In the genomic region with DNA sequence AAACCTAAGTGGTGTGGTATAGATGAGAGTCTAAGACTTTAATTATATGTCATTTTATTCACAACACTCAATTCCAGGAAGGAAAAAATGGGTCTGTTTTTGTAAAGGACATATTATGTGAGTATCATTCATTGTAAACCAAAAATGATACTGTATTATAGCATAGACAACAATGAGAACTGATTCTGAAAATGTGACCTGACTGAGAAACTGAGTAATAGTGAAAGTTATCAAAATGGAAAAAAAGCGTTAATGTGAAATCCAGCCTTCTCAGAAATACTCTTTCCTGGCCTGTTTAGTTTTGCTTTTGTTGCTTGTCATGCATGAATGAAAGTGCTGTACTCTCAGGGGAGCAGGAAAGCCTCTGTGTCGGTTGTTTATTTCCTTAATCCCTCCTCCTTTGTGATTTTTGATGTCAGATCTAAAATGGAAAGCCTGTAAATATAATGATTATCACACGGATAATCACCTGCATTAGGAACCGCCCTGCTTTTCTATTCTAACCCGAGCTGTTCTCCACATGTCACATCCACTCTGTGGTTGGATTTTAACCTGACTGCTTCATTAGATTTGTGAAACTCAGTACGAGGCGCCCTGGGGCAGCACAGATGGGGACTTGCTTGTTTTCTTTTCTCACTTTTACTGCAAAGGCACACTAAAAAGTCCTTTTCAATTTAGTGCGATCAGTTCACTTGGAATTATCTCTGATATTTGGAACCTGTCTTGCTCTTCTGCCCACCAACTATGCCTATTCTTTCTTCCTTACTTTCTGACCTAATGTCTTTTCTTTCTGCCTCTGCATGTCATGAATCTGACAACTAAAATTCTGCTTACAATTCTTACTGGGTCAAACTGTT, we compare ENCODE assay signal across 8 cellular contexts.
DNase-seq lines count a peak whose midpoint lies in the region; ATAC-seq and TF ChIP-seq lines count a peak whose summit lies in the region.

No MANE protein-coding gene starts in this region.

- H3K27me3 Mint-ChIP-seq in stimulated activated naive B cell treated with anti-CD40 and anti-IgM and Interleukin-4, amounts not matched to agents 10 μg/mL and 1 μg/mL and 100 μg/mL, for 72 hours: no peaks in the 10 kb centered on the region

- H3K9me3 Mint-ChIP-seq in stimulated activated naive B cell treated with anti-CD40 and anti-IgM and Interleukin-4, amounts not matched to agents 10 μg/mL and 1 μg/mL and 100 μg/mL, for 72 hours: peaks cover 7 to 9% of the 10 kb centered on the region in 2 donors

- no peaks in the 10 kb centered on the region for H3K9me2 ChIP-seq in OCI-LY7 (ENCODE audit: insufficient read depth, low read length)

- peak; percentile 25 for DNase-seq in Ammon's horn (ENCODE audit: low spot score)
- peak; percentile 49 for DNase-seq in OCI-LY7 (ENCODE audit: low spot score)
- peak in 1 of 2 donors; percentile 60 for DNase-seq in ascending aorta (ENCODE audit: low spot score in 2 of 2)
- no peak for DNase-seq in lower lobe of right lung
- peak; percentile 41 for DNase-seq in stimulated activated naive B cell treated with anti-CD40 and anti-IgM and Interleukin-4, amounts not matched to agents 10 μg/mL and 1 μg/mL and 100 μg/mL, for 72 hours
- no peak for DNase-seq in OCI-M1 (lab: John Stamatoyannopoulos, UW)

- POLR2A ChIA-PET in OCI-LY7 (lab: Charles Lee): interaction anchor here (0.9 to 1.4 kb wide), 2 partner anchors 25 to 82 kb away, joined by 3 to 5 read pairs; no protein-coding TSS in a partner anchor

- peak overlapping the region; percentile 63 to 76 for H3K4me3 Mint-ChIP-seq in stimulated activated naive B cell treated with anti-CD40 and anti-IgM and Interleukin-4, amounts not matched to agents 10 μg/mL and 1 μg/mL and 100 μg/mL, for 72 hours

- ATAC-seq in GM19023 (IDR thresholded peaks at IDR 0.05; ENCODE audit: unreplicated experiment) (peak; percentile 71), HG03135 (IDR thresholded peaks at IDR 0.05; ENCODE audit: unreplicated experiment) (peak; percentile 58), lower lobe of right lung (peak in 1 of 2 donors; percentile 34)
- ATAC-seq in stimulated activated naive B cell treated with anti-CD40 and anti-IgM and Interleukin-4, amounts not matched to agents 10 μg/mL and 1 μg/mL and 100 μg/mL, for 72 hours (replicated peaks): peak; percentile 84 to 87

- H3K27me3 ChIP-seq in ascending aorta (no peaks in the 10 kb centered on the region), lower lobe of right lung (ENCODE audit: low read depth) (no peaks in the 10 kb centered on the region)

- H3K4me3 ChIP-seq in OCI-LY7 (ENCODE audit: low read depth, low read length, poor library complexity, severe bottlenecking) (peak overlapping the region; percentile 54), ascending aorta (peak overlapping the region; percentile 31 to 43), lower lobe of right lung (peak overlapping the region; percentile 7)

- H3K27ac Mint-ChIP-seq in stimulated activated naive B cell treated with anti-CD40 and anti-IgM and Interleukin-4, amounts not matched to agents 10 μg/mL and 1 μg/mL and 100 μg/mL, for 72 hours: peak overlapping the region; percentile 85

- peaks cover 18 to 28% of the 10 kb centered on the region in 2 donors for H3K36me3 Mint-ChIP-seq in stimulated activated naive B cell treated with anti-CD40 and anti-IgM and Interleukin-4, amounts not matched to agents 10 μg/mL and 1 μg/mL and 100 μg/mL, for 72 hours

- H3K4me1 ChIP-seq in OCI-LY7 (ENCODE audit: insufficient read depth, low read length, poor library complexity, severe bottlenecking): peaks cover 34% of the 10 kb centered on the region
- H3K4me1 ChIP-seq in ascending aorta: peaks cover 4 to 12% of the 10 kb centered on the region in 2 donors
- peaks cover 53% of the 10 kb centered on the region for H3K4me1 ChIP-seq in lower lobe of right lung

- no peaks in the 10 kb centered on the region for H4K20me1 ChIP-seq in OCI-LY7 (ENCODE audit: insufficient read depth, low read length)

- H3K27ac ChIP-seq in OCI-LY7 (ENCODE audit: low read depth, low read length, poor library complexity, severe bottlenecking): peak overlapping the region; percentile 49
- H3K27ac ChIP-seq in ascending aorta: no peak overlapping the region
- H3K27ac ChIP-seq in lower lobe of right lung: peak overlapping the region; percentile 68

- BruUV-seq in OCI-LY7 (replicated peaks; lab: Mats Ljungman, UMichigan): no TSS peak

- CTCF ChIA-PET in OCI-LY7 (lab: Charles Lee; ENCODE audit: unreplicated experiment): no interaction called here

- no peaks in the 10 kb centered on the region for H3K36me3 ChIP-seq in OCI-LY7 (ENCODE audit: insufficient read depth, low read length)
- no peaks in the 10 kb centered on the region for H3K36me3 ChIP-seq in ascending aorta
- H3K36me3 ChIP-seq in lower lobe of right lung: no peaks in the 10 kb centered on the region

- peak overlapping the region; percentile 78 for H3K4me2 ChIP-seq in OCI-LY7 (ENCODE audit: low read length)

- peak overlapping the region; percentile 66 for H2AFZ ChIP-seq in OCI-LY7 (ENCODE audit: low read length)

- H3K4me1 Mint-ChIP-seq in stimulated activated naive B cell treated with anti-CD40 and anti-IgM and Interleukin-4, amounts not matched to agents 10 μg/mL and 1 μg/mL and 100 μg/mL, for 72 hours: peaks cover 36 to 78% of the 10 kb centered on the region in 2 donors

- H3K79me2 ChIP-seq in OCI-LY7 (ENCODE audit: insufficient read depth, low read depth, low read length): no peaks in the 10 kb centered on the region

- no peak for TF ChIP-seq CTCF in OCI-LY7 (conservative IDR thresholded peaks at IDR 0.05; ENCODE audit: low read length)
- TF ChIP-seq CTCF in ascending aorta (IDR thresholded peaks at IDR 0.05): no peak
- no peak for TF ChIP-seq CTCF in lower lobe of right lung (IDR thresholded peaks at IDR 0.05)

- intact Hi-C loops in OCI-LY7 (cut with micrococcal nuclease; ENCODE audit: unreplicated experiment) (loop anchor here (10.0 kb wide), 1 partner anchor 239 kb away; the partner anchor contains the start of gene KAT6B), ascending aorta (cut with DNase I) (loop anchor here (10.0 kb wide), 1 partner anchor 321 kb away; no protein-coding TSS in a partner anchor), lower lobe of right lung (cut with DNase I) (no loop called here)

- no peaks in the 10 kb centered on the region for H3K9me3 ChIP-seq in OCI-LY7 (ENCODE audit: low read length)
- H3K9me3 ChIP-seq in ascending aorta: no peaks in the 10 kb centered on the region
- H3K9me3 ChIP-seq in lower lobe of right lung: no peaks in the 10 kb centered on the region

Comparison
In these comparisons a context has a peak if more than half of its experiments do, and no peak if none do; other contexts are left out.
1. DNase-seq: peak in Ammon's horn (single experiment), OCI-LY7 (single experiment) and stimulated activated naive B cell treated with anti-CD40 and anti-IgM and Interleukin-4, amounts not matched to agents 10 μg/mL and 1 μg/mL and 100 μg/mL, for 72 hours (single experiment); none in lower lobe of right lung (single experiment) and OCI-M1 (single experiment).
2. H3K27ac ChIP-seq: peak in OCI-LY7 (single experiment) and lower lobe of right lung (single experiment); none in ascending aorta (0 of 2).
3. Peak in every context shown above with its lines, with median percentiles within 50 percentile points of each other: H3K4me3 ChIP-seq.